In genomic region chr1:23809751-23810171, GRCh38 we compare ENCODE assay signal across 8 cellular contexts. TPM values are rescaled to one million over a fixed set of nuclear protein-coding genes. Genes with fewer than 3 reads are reported as not detected.
DNase-seq lines count a peak whose midpoint lies in the region; ATAC-seq and TF ChIP-seq lines count a peak whose summit lies in the region.

No MANE protein-coding gene starts in this region.

- H3K9me3 Mint-ChIP-seq in IgD-negative memory B cell (no peaks in the 10 kb centered on the region), neural progenitor cell (no peaks in the 10 kb centered on the region)

- H3K9me3 ChIP-seq in PC-3 (ENCODE audit: low read length) (no peaks in the 10 kb centered on the region), esophagus muscularis mucosa (no peaks in the 10 kb centered on the region), neural progenitor cell (ENCODE audit: low read depth) (no peaks in the 10 kb centered on the region), tibial artery (no peaks in the 10 kb centered on the region)

- intact Hi-C loops in PC-3 (cut with micrococcal nuclease): loop anchor here (1.0 kb wide), 1 partner anchor 59 kb away; the partner anchor contains the start of gene FUCA1
- intact Hi-C loops in esophagus muscularis mucosa (cut with DNase I): loop anchor here (5.0 kb wide), 1 partner anchor 58 kb away; the partner anchor contains the start of gene FUCA1
- intact Hi-C loops in tibial artery (cut with DNase I; ENCODE audit: low total_unique reads): loop anchor here (10.0 kb wide), 1 partner anchor 105 kb away; the partner anchor contains the start of gene CNR2

- H3K36me3 Mint-ChIP-seq in IgD-negative memory B cell (peaks cover 2% of the 10 kb centered on the region), neural progenitor cell (peaks cover 10% of the 10 kb centered on the region)

- no peaks in the 10 kb centered on the region for H3K27me3 Mint-ChIP-seq in IgD-negative memory B cell
- H3K27me3 Mint-ChIP-seq in neural progenitor cell (ENCODE audit: insufficient read depth, low read depth): peaks cover 3% of the 10 kb centered on the region

- H3K4me2 ChIP-seq in PC-3 (ENCODE audit: low read length) (no peak overlapping the region), neural progenitor cell (no peak overlapping the region)

- H3K27me3 ChIP-seq in PC-3 (ENCODE audit: low read length): no peaks in the 10 kb centered on the region
- no peaks in the 10 kb centered on the region for H3K27me3 ChIP-seq in esophagus muscularis mucosa
- H3K27me3 ChIP-seq in neural progenitor cell: no peaks in the 10 kb centered on the region
- H3K27me3 ChIP-seq in tibial artery: no peaks in the 10 kb centered on the region

- POLR2A ChIA-PET in PC-3 (lab: Charles Lee; ENCODE audit: unreplicated experiment): no interaction called here

- BruUV-seq in PC-3 (replicated peaks; lab: Mats Ljungman, UMichigan): no TSS peak

- H3K4me3 Mint-ChIP-seq in IgD-negative memory B cell: peak overlapping the region in 1 of 4 donors; percentile 15
- H3K4me3 Mint-ChIP-seq in neural progenitor cell: no peak overlapping the region

- no peak overlapping the region for H3K4me3 ChIP-seq in PC-3 (ENCODE audit: low read length)
- H3K4me3 ChIP-seq in esophagus muscularis mucosa: no peak overlapping the region
- H3K4me3 ChIP-seq in neural progenitor cell: no peak overlapping the region
- H3K4me3 ChIP-seq in tibial artery: no peak overlapping the region

- H3K4me1 ChIP-seq in PC-3 (ENCODE audit: insufficient read depth, low read length): 0 out of 2 replicates have a peak, but pooled peaks cover 5% of the 10 kb centered on the region
- peaks cover 0 to 6% (median 3%) of the 10 kb centered on the region in 4 donors for H3K4me1 ChIP-seq in esophagus muscularis mucosa
- H3K4me1 ChIP-seq in neural progenitor cell: no peaks in the 10 kb centered on the region
- H3K4me1 ChIP-seq in tibial artery: no peaks in the 10 kb centered on the region

- H4K20me1 ChIP-seq in PC-3 (ENCODE audit: low read length): no peaks in the 10 kb centered on the region
- H4K20me1 ChIP-seq in neural progenitor cell (ENCODE audit: low read depth): no peaks in the 10 kb centered on the region

- no peaks in the 10 kb centered on the region for H3K79me2 ChIP-seq in PC-3 (ENCODE audit: low read length)
- H3K79me2 ChIP-seq in neural progenitor cell (ENCODE audit: low read depth): no peaks in the 10 kb centered on the region

- H3K36me3 ChIP-seq in PC-3 (ENCODE audit: low read depth, low read length) (no peaks in the 10 kb centered on the region; the same call in 1 of the 2 replicates), esophagus muscularis mucosa (peaks cover 11 to 69% (median 56%) of the 10 kb centered on the region in 4 donors), neural progenitor cell (no peaks in the 10 kb centered on the region), tibial artery (peaks cover 29 to 84% (median 53%) of the 10 kb centered on the region in 3 donors)

- peak; percentile 81 for TF ChIP-seq CTCF in PC-3 (conservative IDR thresholded peaks at IDR 0.05; ENCODE audit: low read depth, low read length)
- TF ChIP-seq CTCF in esophagus muscularis mucosa (IDR thresholded peaks at IDR 0.05): peak; percentile 71 to 80 (median 77)
- TF ChIP-seq CTCF in neural progenitor cell (IDR thresholded peaks at IDR 0.05): peak; percentile 67
- TF ChIP-seq CTCF in tibial artery (IDR thresholded peaks at IDR 0.05): peak; percentile 40 to 50

- WGBS in esophagus muscularis mucosa: 39% methylated on average over 6 of the region's 6 CpGs

- H3K27ac Mint-ChIP-seq in IgD-negative memory B cell (peak overlapping the region; percentile 57 to 86 (median 61)), neural progenitor cell (no peak overlapping the region)

- H3K4me1 Mint-ChIP-seq in IgD-negative memory B cell: peaks cover 15 to 26% (median 25%) of the 10 kb centered on the region in 3 donors
- no peaks in the 10 kb centered on the region for H3K4me1 Mint-ChIP-seq in neural progenitor cell

- ATAC-seq in PC-3: peak; percentile 92

- TF ChIP-seq POLR2A in esophagus muscularis mucosa (IDR thresholded peaks at IDR 0.05; ENCODE audit: low read depth): no peak

- H3K9me2 ChIP-seq in PC-3 (replicated peaks; ENCODE audit: low read length): no peaks in the 10 kb centered on the region

- TF ChIP-seq EP300 in esophagus muscularis mucosa (IDR thresholded peaks at IDR 0.05): no peak

- H2AFZ ChIP-seq in PC-3 (ENCODE audit: low read length) (no peak overlapping the region), neural progenitor cell (replicated peaks) (no peak overlapping the region)

- H3K9ac ChIP-seq in PC-3 (ENCODE audit: low read length) (no peak overlapping the region), neural progenitor cell (no peak overlapping the region)

- H3F3A ChIP-seq in PC-3 (ENCODE audit: low read length, unreplicated experiment) (no peaks in the 10 kb centered on the region), neural progenitor cell (ENCODE audit: low read depth) (no peaks in the 10 kb centered on the region)

- CTCF ChIA-PET in PC-3 (lab: Charles Lee): interaction anchor here (0.6 to 2.2 kb wide), 4 partner anchors 20 to 731 kb away, joined by 3 to 17 read pairs (median 4); no protein-coding TSS in a partner anchor

- H3K27ac ChIP-seq in PC-3 (ENCODE audit: low read length) (no peak overlapping the region), esophagus muscularis mucosa (replicated peaks in 1 of 4) (peak overlapping the region in 1 of 4 donors; percentile 28), neural progenitor cell (no peak overlapping the region), tibial artery (no peak overlapping the region)

- DNase-seq in NCI-H1436 (lab: John Stamatoyannopoulos, UW) (peak; percentile 38), NCI-H1436 treated with DMSO at 0.1 percent for 48 hours (lab: John Stamatoyannopoulos, UW) (no peak), PC-3 (peak; percentile 78), activated T-cell treated with anti-CD3 and anti-CD28 coated beads for 48 hours (ENCODE audit: low read depth) (peak; percentile 77), esophagus muscularis mucosa (ENCODE audit: extremely low spot score) (no peak), neural progenitor cell (ENCODE audit: low spot score) (peak; percentile 75), tibial artery (peak; percentile 62 to 82)

RNA-seq across cellular contexts. Expression of gene GALE, which starts 9.2 kb away (rescaled TPM):
- polyA plus RNA-seq in IgD-negative memory B cell: 8.0 TPM
- 86.0 and 86.4 TPM in 2 replicates for total RNA-seq in PC-3 (2014; rRNA removed)
- total RNA-seq in esophagus muscularis mucosa: 10 to 100 TPM in 3 of 4 donors, 1 to 10 TPM in 1; 7.1 to 13.6 (median 12.8) TPM
- 15.6 and 24.2 TPM in 2 replicates for total RNA-seq in neural progenitor cell (ENCODE audit: low replicate concordance)

RNA-seq across cellular contexts. Expression of gene HMGCL, which starts 15.5 kb away (rescaled TPM):
- 28.3 TPM for polyA plus RNA-seq in IgD-negative memory B cell
- total RNA-seq in PC-3 (2014; rRNA removed) (28.2 and 30.8 TPM in 2 replicates), esophagus muscularis mucosa (10 to 100 TPM; 25.5 to 50.0 (median 43.9) TPM), neural progenitor cell (ENCODE audit: low replicate concordance) (20.7 and 30.7 TPM in 2 replicates)

RNA-seq across cellular contexts. Expression of gene LYPLA2, which starts 18.8 kb away (rescaled TPM):
- 96.5 TPM for polyA plus RNA-seq in IgD-negative memory B cell
- 120 and 142 TPM in 2 replicates for total RNA-seq in PC-3 (2014; rRNA removed)
- total RNA-seq in esophagus muscularis mucosa: 10 to 100 TPM; 32.8 to 51.4 (median 40.8) TPM
- total RNA-seq in neural progenitor cell (ENCODE audit: low replicate concordance): 41.8 and 102 TPM in 2 replicates

RNA-seq across cellular contexts. Expression of gene PITHD1, which starts 31.5 kb away (rescaled TPM):
- polyA plus RNA-seq in IgD-negative memory B cell: 73.6 TPM
- total RNA-seq in PC-3 (2014; rRNA removed) (107 and 115 TPM in 2 replicates), esophagus muscularis mucosa (10 to 100 TPM; 43.6 to 66.6 (median 56.0) TPM), neural progenitor cell (ENCODE audit: low replicate concordance) (63.7 and 72.5 TPM in 2 replicates)

RNA-seq across cellular contexts. Expression of gene FUCA1, which starts 58.3 kb away (rescaled TPM):
- 14.7 TPM for polyA plus RNA-seq in IgD-negative memory B cell
- total RNA-seq in PC-3 (2014; rRNA removed) (20.3 and 23.4 TPM in 2 replicates), esophagus muscularis mucosa (10 to 100 TPM; 20.0 to 25.9 (median 25.2) TPM), neural progenitor cell (ENCODE audit: low replicate concordance) (10.2 and 12.6 TPM in 2 replicates)

Comparison
In these comparisons a context has a peak if more than half of its experiments do, and no peak if none do; other contexts are left out.
1. DNase-seq: peak in NCI-H1436 (single experiment), PC-3 (single experiment), activated T-cell treated with anti-CD3 and anti-CD28 coated beads for 48 hours (single experiment), neural progenitor cell (single experiment) and tibial artery (2 of 2); none in NCI-H1436 treated with DMSO at 0.1 percent for 48 hours (single experiment) and esophagus muscularis mucosa (single experiment).
2. Peak in every context shown above with its lines, with median percentiles within 50 percentile points of each other: CTCF ChIP-seq.